Comparison of ENCODE assay signal across 7 cellular contexts in the genomic region with DNA sequence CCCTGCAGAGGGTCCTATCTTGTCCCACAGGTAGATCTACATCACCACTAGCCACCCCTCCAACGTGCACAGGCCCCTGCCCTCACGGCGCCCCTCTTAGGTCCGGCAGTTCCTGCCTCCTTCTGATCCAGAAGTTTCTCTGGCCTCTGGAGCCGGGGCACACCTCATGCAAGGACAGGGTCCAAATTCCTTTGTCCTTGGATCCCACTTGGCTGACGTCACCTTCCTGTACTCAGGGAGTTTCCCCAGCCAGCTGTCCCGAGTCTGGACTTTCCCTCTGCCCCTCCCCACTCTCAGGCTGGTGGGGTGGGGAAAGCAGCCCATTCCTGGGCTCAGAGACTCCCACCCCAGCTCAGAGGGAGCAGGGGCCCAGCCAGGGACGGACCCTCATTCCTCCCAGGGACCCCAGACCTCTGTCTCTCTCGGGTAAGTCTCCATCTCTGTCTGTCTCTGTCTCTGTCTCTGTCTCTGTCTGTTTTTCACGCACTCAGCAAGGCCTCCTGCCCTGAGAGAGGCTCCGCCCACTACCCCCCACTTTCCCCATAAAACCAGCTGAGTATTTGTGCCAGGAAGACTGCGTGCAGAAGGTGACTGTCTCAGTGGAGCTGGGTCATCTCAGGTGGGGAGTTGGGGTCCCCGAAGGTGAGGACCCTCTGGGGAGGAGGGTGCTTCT. TPM values are rescaled to one million over a fixed set of nuclear protein-coding genes. Genes with fewer than 3 reads are reported as not detected.
DNase-seq lines count a peak whose midpoint lies in the region; ATAC-seq and TF ChIP-seq lines count a peak whose summit lies in the region.

Gene IL32 (plus strand): TSS at position 572 of the 673 bp plus-strand sequence. CDS start 172 bp downstream, outside the sequence.

- ATAC-seq in activated CD8-positive, alpha-beta T cell treated with anti-CD3 and anti-CD28 coated beads for 36 hours, result peak; percentile 55
- no peak for ATAC-seq in esophagus mucosa
- no peak for ATAC-seq in HG03097 (IDR thresholded peaks at IDR 0.05; ENCODE audit: low FRiP score, unreplicated experiment)

- no peaks in the 10 kb centered on the region for H3K9me3 Mint-ChIP-seq in activated CD8-positive, alpha-beta T cell treated with anti-CD3 and anti-CD28 coated beads for 36 hours
- no peaks in the 10 kb centered on the region for H3K9me3 Mint-ChIP-seq in endothelial cell (ENCODE audit: unreplicated experiment)

- POLR2A ChIA-PET in activated CD8-positive, alpha-beta T cell treated with anti-CD3 and anti-CD28 coated beads for 36 hours (lab: Charles Lee), result interaction anchor here (0.9 to 4.0 kb wide), 10 partner anchors 11 to 107 kb away, joined by 3 to 49 read pairs (median 5); partner anchors contain the start of gene ZNF213

- no peak for TF ChIP-seq CTCF in activated CD8-positive, alpha-beta T cell treated with anti-CD3 and anti-CD28 coated beads for 36 hours (IDR thresholded peaks at IDR 0.05)
- TF ChIP-seq CTCF in endothelial cell (IDR thresholded peaks at IDR 0.05; ENCODE audit: unreplicated experiment), result no peak
- TF ChIP-seq CTCF in osteoblast (IDR thresholded peaks at IDR 0.05; ENCODE audit: extremely low read depth, low read depth, low read length), result no peak
- no peak for TF ChIP-seq CTCF in vagina (IDR thresholded peaks at IDR 0.05)

- DNase-seq in HS-27A (ENCODE audit: low read depth) (peak; percentile 7), endothelial cell (ENCODE audit: low spot score) (no peak), osteoblast (ENCODE audit: insufficient read length, low spot score, missing footprints) (peak; percentile 95), vagina (ENCODE audit: extremely low spot score in 2 of 2) (no peak)
- DNase-seq in activated CD8-positive, alpha-beta T cell treated with anti-CD3 and anti-CD28 coated beads for 36 hours, result peak; percentile 77

- H3K4me1 ChIP-seq in osteoblast (ENCODE audit: insufficient read depth, low read length) (peaks cover 3% of the 10 kb centered on the region), vagina (peaks cover 14% of the 10 kb centered on the region)

- no peak within 1 kb of the TSS for H3K4me2 ChIP-seq in osteoblast (ENCODE audit: insufficient read depth, low read length)

- H3K36me3 Mint-ChIP-seq in activated CD8-positive, alpha-beta T cell treated with anti-CD3 and anti-CD28 coated beads for 36 hours (ENCODE audit: low read depth), result peaks cover 45% of the 10 kb centered on the region
- peaks cover 8% of the 10 kb centered on the region for H3K36me3 Mint-ChIP-seq in endothelial cell (ENCODE audit: low read depth, unreplicated experiment)

- H4K20me1 ChIP-seq in osteoblast (ENCODE audit: insufficient read depth, low read length), result no peaks in the 10 kb centered on the region

- peak within 1 kb of the TSS; percentile 80 for H2AFZ ChIP-seq in osteoblast (ENCODE audit: low read length)

- no peaks in the 10 kb centered on the region for H3K79me2 ChIP-seq in osteoblast (ENCODE audit: insufficient read depth, low read length)

- CTCF ChIA-PET in activated CD8-positive, alpha-beta T cell treated with anti-CD3 and anti-CD28 coated beads for 36 hours (lab: Charles Lee), result interaction anchor here (0.6 to 14.0 kb wide), 6 partner anchors 10 to 103 kb away, joined by 3 to 288 read pairs (median 3); no protein-coding TSS in a partner anchor

- H3K4me3 ChIP-seq in osteoblast (ENCODE audit: insufficient read depth, low read length) (no peak within 1 kb of the TSS), vagina (peak within 1 kb of the TSS; percentile 31 to 32)

- H3K27me3 ChIP-seq in osteoblast (ENCODE audit: insufficient read depth, low read length) (peaks cover 3% of the 10 kb centered on the region), vagina (no peaks in the 10 kb centered on the region)

- H3K4me3 Mint-ChIP-seq in activated CD8-positive, alpha-beta T cell treated with anti-CD3 and anti-CD28 coated beads for 36 hours, result peak within 1 kb of the TSS; percentile 97
- no peak within 1 kb of the TSS for H3K4me3 Mint-ChIP-seq in endothelial cell (ENCODE audit: unreplicated experiment)

- peaks cover 55% of the 10 kb centered on the region for H3K4me1 Mint-ChIP-seq in activated CD8-positive, alpha-beta T cell treated with anti-CD3 and anti-CD28 coated beads for 36 hours (ENCODE audit: low read depth)
- H3K4me1 Mint-ChIP-seq in endothelial cell (ENCODE audit: unreplicated experiment), result peaks cover 3% of the 10 kb centered on the region

- H3K36me3 ChIP-seq in osteoblast (ENCODE audit: insufficient read depth, low read length) (no peaks in the 10 kb centered on the region), vagina (no peaks in the 10 kb centered on the region)

- H3K27ac Mint-ChIP-seq in activated CD8-positive, alpha-beta T cell treated with anti-CD3 and anti-CD28 coated beads for 36 hours, result peak within 1 kb of the TSS; percentile 99
- H3K27ac Mint-ChIP-seq in endothelial cell (ENCODE audit: unreplicated experiment), result peak within 1 kb of the TSS; percentile 30

- H3K27ac ChIP-seq in osteoblast (ENCODE audit: low read depth, low read length) (no peak within 1 kb of the TSS), vagina (peak within 1 kb of the TSS; percentile 49)

- intact Hi-C loops in activated CD8-positive, alpha-beta T cell treated with anti-CD3 and anti-CD28 coated beads for 36 hours (cut with micrococcal nuclease), result no loop called here
- intact Hi-C loops in vagina (cut with DNase I), result no loop called here

- TF ChIP-seq POLR2A in vagina (IDR thresholded peaks at IDR 0.05), result no peak

- H3K27me3 Mint-ChIP-seq in activated CD8-positive, alpha-beta T cell treated with anti-CD3 and anti-CD28 coated beads for 36 hours, result no peaks in the 10 kb centered on the region
- peaks cover 7% of the 10 kb centered on the region for H3K27me3 Mint-ChIP-seq in endothelial cell (ENCODE audit: unreplicated experiment)

- H3K9me3 ChIP-seq in osteoblast (ENCODE audit: low read depth, low read length) (no peaks in the 10 kb centered on the region), vagina (no peaks in the 10 kb centered on the region)

RNA-seq across cellular contexts. Expression of gene IL32, which starts in this region (rescaled TPM):
- 100 to 1,000 TPM; 971 to 974 TPM for total RNA-seq in activated CD8-positive, alpha-beta T cell treated with anti-CD3 and anti-CD28 coated beads for 36 hours
- total RNA-seq in endothelial cell (ENCODE audit: unreplicated experiment) (1.7 TPM), osteoblast (0.72 TPM in 1 of 2 replicates, not detected in the other), vagina (13.0 TPM), esophagus mucosa (3.7 TPM)

Comparison
In these comparisons a context has a peak if more than half of its experiments do, and no peak if none do; other contexts are left out.
1. RNA of gene IL32 (total RNA-seq): 971 to 974 TPM in activated CD8-positive, alpha-beta T cell treated with anti-CD3 and anti-CD28 coated beads for 36 hours; 13.0 TPM in vagina (single experiment), 3.7 TPM in esophagus mucosa (single experiment), 1.7 TPM in endothelial cell (single experiment) and 0.72 TPM in osteoblast; every median in the first group is over 10 times any median in the second.
2. Peak in DNase-seq in osteoblast; RNA of the gene not detected or under 1 TPM.
3. DNase-seq: peak in HS-27A (single experiment) and activated CD8-positive, alpha-beta T cell treated with anti-CD3 and anti-CD28 coated beads for 36 hours (single experiment); none in endothelial cell (single experiment) and vagina (0 of 2).